In genomic region chr12:132954471-132955048, GRCh38 we compare ENCODE assay signal across 9 cellular contexts. TPM values are rescaled to one million over a fixed set of nuclear protein-coding genes. Genes with fewer than 3 reads are reported as not detected.
DNase-seq lines count a peak whose midpoint lies in the region; ATAC-seq and TF ChIP-seq lines count a peak whose summit lies in the region.
"Had no signal": no experiment of that assay in that cellular context is flagged by ENCODE, and none has a peak within 500 bp of the region (broad histone marks: within the 10 kb centered on the region; RNA-seq: fewer than 3 reads in every experiment).

No MANE protein-coding gene starts in this region.

- no peak for DNase-seq in heart right ventricle
- no peak for DNase-seq in cardiac septum (ENCODE audit: low spot score)
- DNase-seq in astrocyte of the cerebellum (ENCODE audit: low read depth) = no peak
- no peak for DNase-seq in mesothelial cell of epicardium (ENCODE audit: low spot score in 2 of 2, unreplicated experiment in 2 of 2)
- no peak for DNase-seq in vagina (ENCODE audit: extremely low spot score in 2 of 2)
- DNase-seq in caudate nucleus (lab: John Stamatoyannopoulos, UW) = no peak
- DNase-seq in GM03348 (ENCODE audit: low spot score) = no peak

- TF ChIP-seq CTCF in heart right ventricle (IDR thresholded peaks at IDR 0.05) = no peak
- TF ChIP-seq CTCF in astrocyte of the cerebellum (IDR thresholded peaks at IDR 0.05; ENCODE audit: low read depth, low read length, missing control alignments) = no peak
- no peak for TF ChIP-seq CTCF in mesothelial cell of epicardium (IDR thresholded peaks at IDR 0.05; ENCODE audit: unreplicated experiment)
- no peak for TF ChIP-seq CTCF in vagina (IDR thresholded peaks at IDR 0.05)

- WGBS in heart right ventricle, 2 donors = 89 to 90% methylated on average over 14 of the region's 14 CpGs

- peak overlapping the region; percentile 91 for H3K27ac Mint-ChIP-seq in mesothelial cell of epicardium

- H3K4me3 ChIP-seq in heart right ventricle = peak overlapping the region; percentile 57 to 95 (median 82)
- peak overlapping the region; percentile 89 for H3K4me3 ChIP-seq in astrocyte of the cerebellum (ENCODE audit: low read depth, low read length)
- H3K4me3 ChIP-seq in vagina = peak overlapping the region; percentile 73 to 83

- no peaks in the 10 kb centered on the region for H3K27me3 Mint-ChIP-seq in mesothelial cell of epicardium (ENCODE audit: low read depth)

- H3K4me1 Mint-ChIP-seq in mesothelial cell of epicardium = peaks cover 17% of the 10 kb centered on the region

- intact Hi-C loops in heart right ventricle (cut with DNase I) = loop anchor here in 2 of 10 donors (5.0 to 10.0 kb wide), 2 partner anchors 50 to 67 kb away; partner anchors contain the start of gene CHFR (in 1 of the 2)
- intact Hi-C loops in cardiac septum (cut with DNase I) = loop anchor here (5.0 kb wide), 1 partner anchor 178 kb away; the partner anchor contains the start of genes ZNF10 and ZNF891
- intact Hi-C loops in vagina (cut with DNase I) = no loop called here

- H3K9me3 ChIP-seq in heart right ventricle (peaks cover 0 to 57% (median 7%) of the 10 kb centered on the region in 11 donors), vagina (peaks cover 29% of the 10 kb centered on the region)

- H3K9me3 Mint-ChIP-seq in mesothelial cell of epicardium = peaks cover 27% of the 10 kb centered on the region

- H3K4me1 ChIP-seq in heart right ventricle (peaks cover 0 to 26% (median 17%) of the 10 kb centered on the region in 9 donors), vagina (peaks cover 26% of the 10 kb centered on the region)
- H3K4me1 ChIP-seq: foreskin keratinocyte had no signal

- ATAC-seq in heart right ventricle (no peak), HG02798 (IDR thresholded peaks at IDR 0.05; ENCODE audit: poor library complexity, unreplicated experiment) (no peak)

- no peak for TF ChIP-seq POLR2A in vagina (IDR thresholded peaks at IDR 0.05)

- H3K4me3 Mint-ChIP-seq in mesothelial cell of epicardium = peak overlapping the region; percentile 87

- no peaks in the 10 kb centered on the region for H3K27me3 ChIP-seq in heart right ventricle
- H3K27me3 ChIP-seq in vagina = no peaks in the 10 kb centered on the region
- H3K27me3 ChIP-seq: foreskin keratinocyte had no signal

- H3K27ac ChIP-seq in heart right ventricle (peak overlapping the region in 9 of 10 donors; percentile 89 to 98 (median 96)), vagina (no peak overlapping the region), caudate nucleus (ENCODE audit: low read depth, low read length) (no peak overlapping the region)
- H3K27ac ChIP-seq: foreskin keratinocyte had no signal

- in situ Hi-C loops in astrocyte of the cerebellum (cut with HindIII; ENCODE audit: low sequenced_read_pairs) = no loop called here

- peaks cover 41% of the 10 kb centered on the region for H3K36me3 Mint-ChIP-seq in mesothelial cell of epicardium

- H3K36me3 ChIP-seq in heart right ventricle (peaks cover 0 to 18% (median 0%) of the 10 kb centered on the region in 9 donors), vagina (peaks cover 0 to 27% of the 10 kb centered on the region in 2 donors)

RNA-seq across cellular contexts. Expression of gene ZNF605, which starts 1.5 kb away (rescaled TPM):
- 10 to 100 TPM in 9 of 10 donors, 1 to 10 TPM in 1; 9.3 to 14.4 (median 12.3) TPM for total RNA-seq in heart right ventricle
- polyA plus RNA-seq in heart right ventricle = 1 to 10 TPM; 2.0 to 9.7 TPM
- total RNA-seq in cardiac septum = 12.6 TPM
- 31.3 to 33.5 TPM (median 31.3 TPM) in 3 replicates for total RNA-seq in mesothelial cell of epicardium
- total RNA-seq in vagina = 10.1 TPM

RNA-seq across cellular contexts. Expression of gene ZNF26, which starts 31.6 kb away (rescaled TPM):
- total RNA-seq in heart right ventricle (1 to 10 TPM; 2.8 to 6.2 (median 4.1) TPM), cardiac septum (4.4 TPM), mesothelial cell of epicardium (21.0 to 23.9 TPM (median 21.7 TPM) in 3 replicates), vagina (11.8 TPM)
- 1 to 10 TPM; 2.3 to 3.0 TPM for polyA plus RNA-seq in heart right ventricle

Comparison
In these comparisons a context has a peak if more than half of its experiments do, and no peak if none do; other contexts are left out.
1. H3K27ac ChIP-seq: peak in heart right ventricle (9 of 10); none in vagina (single experiment) and caudate nucleus (single experiment).
2. Peak in every context shown above with its lines, with median percentiles within 50 percentile points of each other: H3K4me3 ChIP-seq.